9 cellular contexts compared by ENCODE assay signal in the genomic region with DNA sequence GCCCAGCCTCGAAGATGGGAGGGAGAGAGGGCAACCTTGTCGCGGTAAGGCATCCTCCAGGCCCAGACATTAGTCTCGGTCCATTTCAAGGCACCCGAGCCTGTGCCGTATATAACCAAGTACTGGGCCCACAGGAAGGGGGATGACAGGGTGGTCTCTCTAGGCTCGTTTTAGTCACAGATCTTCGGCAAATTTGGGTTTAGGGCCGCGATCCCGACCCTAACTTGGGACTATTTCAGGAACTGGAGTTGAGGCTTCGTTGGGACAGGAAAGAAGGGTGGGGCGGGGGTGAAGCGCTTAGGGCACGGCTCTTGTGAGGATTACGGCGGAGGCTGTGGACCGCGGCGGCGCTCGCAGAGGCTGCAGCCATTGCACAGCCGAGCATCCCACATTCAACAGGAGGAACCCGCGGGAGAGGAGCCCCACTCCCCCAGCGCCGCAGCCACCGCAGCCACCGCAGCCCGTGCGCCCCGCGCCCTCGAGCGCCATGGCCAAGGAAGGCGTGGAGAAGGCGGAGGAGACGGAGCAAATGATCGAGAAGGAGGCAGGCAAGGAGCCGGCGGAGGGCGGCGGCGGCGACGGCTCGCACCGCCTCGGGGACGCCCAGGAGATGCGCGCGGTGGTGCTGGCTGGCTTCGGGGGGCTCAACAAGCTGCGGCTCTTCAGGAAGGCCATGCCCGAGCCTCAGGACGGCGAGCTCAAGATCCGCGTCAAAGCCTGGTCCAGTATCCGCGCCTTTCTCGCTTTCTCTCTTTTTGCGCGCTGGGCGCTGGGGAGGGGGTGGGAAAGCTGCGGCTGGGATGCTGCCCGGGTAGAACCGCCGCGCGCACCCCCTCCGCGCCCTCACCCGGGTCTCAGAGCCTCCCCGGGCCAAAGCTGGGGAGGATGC. TPM values are rescaled to one million over a fixed set of nuclear protein-coding genes. Genes with fewer than 3 reads are reported as not detected.
A peak's percentile ranks its signal among the peaks of the same experiment; 100 is the strongest.
DNase-seq lines count a peak whose midpoint lies in the region; ATAC-seq, FAIRE-seq and TF ChIP-seq lines count a peak whose summit lies in the region.
"Had no signal": no experiment of that assay in that cellular context is flagged by ENCODE, and none has a peak within 500 bp of the region (broad histone marks: within the 10 kb centered on the region; RNA-seq: fewer than 3 reads in every experiment).

A gene with protein sequence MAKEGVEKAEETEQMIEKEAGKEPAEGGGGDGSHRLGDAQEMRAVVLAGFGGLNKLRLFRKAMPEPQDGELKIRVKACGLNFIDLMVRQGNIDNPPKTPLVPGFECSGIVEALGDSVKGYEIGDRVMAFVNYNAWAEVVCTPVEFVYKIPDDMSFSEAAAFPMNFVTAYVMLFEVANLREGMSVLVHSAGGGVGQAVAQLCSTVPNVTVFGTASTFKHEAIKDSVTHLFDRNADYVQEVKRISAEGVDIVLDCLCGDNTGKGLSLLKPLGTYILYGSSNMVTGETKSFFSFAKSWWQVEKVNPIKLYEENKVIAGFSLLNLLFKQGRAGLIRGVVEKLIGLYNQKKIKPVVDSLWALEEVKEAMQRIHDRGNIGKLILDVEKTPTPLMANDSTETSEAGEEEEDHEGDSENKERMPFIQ (plus strand): TSS at position 369 of the 889 bp plus-strand sequence. CDS start 119 bp downstream, at position 488.

- H3K9ac ChIP-seq in HUES64 (ENCODE audit: low read depth, low read length) (peak within 1 kb of the TSS; percentile 49), adipocyte (ENCODE audit: low read length) (no peak within 1 kb of the TSS)

- intact Hi-C loops in heart right ventricle (cut with DNase I) = loop anchor here in 3 of 10 donors (10.0 kb wide), 3 partner anchors 114 to 176 kb away; no protein-coding TSS in a partner anchor
- intact Hi-C loops in pancreas (cut with DNase I) = no loop called here

- no peak for FAIRE-seq in pancreas (lab: Jason Lieb, UNC)
- FAIRE-seq in D721Med (lab: Jason Lieb, UNC) = no peak

- under 1% methylated on average over 76 of the region's 76 CpGs for WGBS in HUES64
- 1% methylated on average over 75 to 76 of the region's 76 CpGs for WGBS in heart right ventricle, 2 donors
- WGBS in pancreas, 2 donors = 1 to 2% methylated on average over 69 to 76 of the region's 76 CpGs

- peak within 1 kb of the TSS; percentile 79 for H3K4me3 ChIP-seq in HUES64 (ENCODE audit: low read length)
- peak within 1 kb of the TSS; percentile 79 for H3K4me3 ChIP-seq in adipocyte (ENCODE audit: low read length)
- peak within 1 kb of the TSS; percentile 45 to 70 (median 64) for H3K4me3 ChIP-seq in heart right ventricle
- peak within 1 kb of the TSS in 2 of 4 donors; percentile 29 to 50 for H3K4me3 ChIP-seq in pancreas

- peaks cover 40% of the 10 kb centered on the region for H3K27me3 ChIP-seq in HUES64 (ENCODE audit: insufficient read depth, low read length)
- peaks cover 53% of the 10 kb centered on the region for H3K27me3 ChIP-seq in adipocyte (replicated peaks; ENCODE audit: control insufficient read depth, insufficient read depth, low read length)
- H3K27me3 ChIP-seq in heart right ventricle = peaks cover 4 to 70% (median 49%) of the 10 kb centered on the region in 7 donors
- H3K27me3 ChIP-seq in pancreas = peaks cover 0 to 16% (median 1%) of the 10 kb centered on the region in 4 donors

- H3K9me3 ChIP-seq in HUES64 (ENCODE audit: insufficient read depth, low read depth, low read length) = no peaks in the 10 kb centered on the region
- no peaks in the 10 kb centered on the region for H3K9me3 ChIP-seq in adipocyte (ENCODE audit: control insufficient read depth, low read length)
- no peaks in the 10 kb centered on the region for H3K9me3 ChIP-seq in heart right ventricle
- no peaks in the 10 kb centered on the region for H3K9me3 ChIP-seq in pancreas

- H3K4me1 ChIP-seq in HUES64 (ENCODE audit: insufficient read depth, low read length) = 0 out of 2 replicates have a peak, but pooled peaks cover 4% of the 10 kb centered on the region
- no peaks in the 10 kb centered on the region for H3K4me1 ChIP-seq in adipocyte (ENCODE audit: control insufficient read depth, insufficient read depth, low read length)
- H3K4me1 ChIP-seq in heart right ventricle = peaks cover 0 to 20% (median 8%) of the 10 kb centered on the region in 9 donors
- peaks cover 0 to 11% (median 8%) of the 10 kb centered on the region in 3 donors for H3K4me1 ChIP-seq in pancreas

- no peak within 1 kb of the TSS for H3K27ac ChIP-seq in HUES64 (ENCODE audit: low read depth, low read length)
- no peak within 1 kb of the TSS for H3K27ac ChIP-seq in heart right ventricle
- no peak within 1 kb of the TSS for H3K27ac ChIP-seq in pancreas
- H3K27ac ChIP-seq: 22Rv1 had no signal

- ATAC-seq in heart right ventricle = peak; percentile 81 to 93 (median 88)
- ATAC-seq in pancreas = peak in 3 of 4 donors; percentile 85 to 87 (median 85)
- ATAC-seq in esophagus mucosa = no peak

- H3K36me3 ChIP-seq in HUES64 (ENCODE audit: insufficient read depth, low read length) = no peaks in the 10 kb centered on the region; the same call in 1 of the 2 replicates
- no peaks in the 10 kb centered on the region for H3K36me3 ChIP-seq in adipocyte (ENCODE audit: control insufficient read depth, insufficient read depth, low read length, severe bottlenecking)
- H3K36me3 ChIP-seq in heart right ventricle = no peaks in the 10 kb centered on the region
- H3K36me3 ChIP-seq in pancreas = no peaks in the 10 kb centered on the region

- no peak for TF ChIP-seq CTCF in heart right ventricle (IDR thresholded peaks at IDR 0.05)
- TF ChIP-seq CTCF in pancreas (IDR thresholded peaks at IDR 0.05) = no peak
- no peak for TF ChIP-seq CTCF in D721Med (IDR thresholded peaks at IDR 0.05; ENCODE audit: insufficient read depth, missing control alignments)

- DNase-seq in DMS 273 (lab: John Stamatoyannopoulos, UW; ENCODE audit: unreplicated experiment) = peak; percentile 61
- no peak for DNase-seq in DMS 273 treated with DMSO at 0.1 percent for 48 hours (lab: John Stamatoyannopoulos, UW)
- DNase-seq in adipocyte (ENCODE audit: low read depth) = peak; percentile 8
- DNase-seq in heart right ventricle = peak; percentile 23 to 30
- peak in 3 of 6 donors; percentile 16 to 64 (median 42) for DNase-seq in pancreas
- no peak for DNase-seq in D721Med (ENCODE audit: insufficient read length, low spot score)

RNA-seq across cellular contexts. Expression of the gene that starts here (rescaled TPM):
- 82.7 TPM for polyA plus RNA-seq in HUES64 (2013, experiment 1 of 2)
- 82.3 TPM for polyA plus RNA-seq in HUES64 (2013, experiment 2 of 2)
- total RNA-seq in heart right ventricle (10 to 100 TPM in 9 of 10 donors, 1 to 10 TPM in 1; 7.3 to 61.0 (median 28.0) TPM), pancreas (1 to 10 TPM in 3 of 6 donors, under 1 TPM in 3; 0.32 to 2.3 (median 1.0) TPM), esophagus mucosa (0.08 TPM)
- polyA plus RNA-seq in heart right ventricle (1 to 10 TPM in 1 of 2 donors, under 1 TPM in 1; 0.19 to 4.2 TPM), pancreas (10 to 100 TPM in 1 of 2 donors, 1 to 10 TPM in 1; 1.3 to 10.7 TPM)

Comparison
In these comparisons a context has a peak if more than half of its experiments do, and no peak if none do; other contexts are left out.
1. DNase-seq: peak in DMS 273 (single experiment), adipocyte (single experiment) and heart right ventricle (2 of 2); none in DMS 273 treated with DMSO at 0.1 percent for 48 hours (single experiment) and D721Med (single experiment).